Comparison of ENCODE assay signal across 8 cellular contexts in genomic region chr9:20621553-20622329, GRCh38. TPM values are rescaled to one million over a fixed set of nuclear protein-coding genes. Genes with fewer than 3 reads are reported as not detected.
DNase-seq lines count a peak whose midpoint lies in the region; ATAC-seq and TF ChIP-seq lines count a peak whose summit lies in the region.

No MANE protein-coding gene starts in this region.

- DNase-seq in Caco-2: peak; percentile 56 to 69
- DNase-seq in LoVo (ENCODE audit: low spot score): peak; percentile 47
- peak; percentile 77 for DNase-seq in UCSD-AML1 (lab: John Stamatoyannopoulos, UW; ENCODE audit: unreplicated experiment)
- DNase-seq in breast epithelium (ENCODE audit: low spot score in 2 of 2): peak; percentile 44 to 57
- peak; percentile 60 for DNase-seq in iPS-NIHi11 (ENCODE audit: low spot score)

- ATAC-seq in GM21447 (IDR thresholded peaks at IDR 0.05; ENCODE audit: unreplicated experiment) (peak; percentile 17), HG02623 (IDR thresholded peaks at IDR 0.05; ENCODE audit: unreplicated experiment) (no peak)

- TF ChIP-seq CTCF in Caco-2 (IDR thresholded peaks at IDR 0.05; ENCODE audit: insufficient read depth in 1 of 2, low read depth in 1 of 2, low read length in 1 of 2, severe bottlenecking in 1 of 2, unreplicated experiment in 1 of 2) (no peak), breast epithelium (IDR thresholded peaks at IDR 0.05) (peak in 1 of 3 donors; percentile 11)

- no TSS peak for BruUV-seq in Caco-2 (replicated peaks; lab: Mats Ljungman, UMichigan)

- H3K4me3 ChIP-seq in Caco-2 (ENCODE audit: low read depth, low read length): peak overlapping the region; percentile 62
- H3K4me3 ChIP-seq in breast epithelium: peak overlapping the region; percentile 69 to 93 (median 79)
- H3K4me3 ChIP-seq in skin epidermis: peak overlapping the region; percentile 72 to 94 (median 88)

- no peaks in the 10 kb centered on the region for H3K27me3 ChIP-seq in Caco-2 (replicated peaks; ENCODE audit: control insufficient read depth, insufficient read depth, low read length)
- no peaks in the 10 kb centered on the region for H3K27me3 ChIP-seq in breast epithelium

- no peaks in the 10 kb centered on the region for H3K36me3 Mint-ChIP-seq in Caco-2 (ENCODE audit: insufficient read depth, unreplicated experiment)

- H3K4me1 ChIP-seq in Caco-2: peaks cover 15% of the 10 kb centered on the region
- peaks cover 0 to 5% of the 10 kb centered on the region in 2 donors for H3K4me1 ChIP-seq in breast epithelium

- peak overlapping the region; percentile 69 for H3K4me3 Mint-ChIP-seq in Caco-2 (ENCODE audit: unreplicated experiment)

- H3K9me3 ChIP-seq in Caco-2: no peaks in the 10 kb centered on the region
- no peaks in the 10 kb centered on the region for H3K9me3 ChIP-seq in breast epithelium

- CTCF ChIA-PET in Caco-2 (lab: Charles Lee): interaction anchor here (0.6 to 3.7 kb wide), 13 partner anchors 10 to 834 kb away, joined by 3 to 32 read pairs (median 4); partner anchors contain the start of gene FOCAD

- peaks cover 6% of the 10 kb centered on the region for H3K4me1 Mint-ChIP-seq in Caco-2 (ENCODE audit: low read depth, unreplicated experiment)

- intact Hi-C loops in Caco-2 (cut with micrococcal nuclease; ENCODE audit: unreplicated experiment): loop anchor here (1.0 to 5.0 kb wide), 8 partner anchors 68 to 476 kb away; no protein-coding TSS in a partner anchor
- intact Hi-C loops in breast epithelium (cut with DNase I; ENCODE audit: low total_unique reads): loop anchor here (5.0 kb wide), 1 partner anchor 269 kb away; no protein-coding TSS in a partner anchor

- H3K27ac Mint-ChIP-seq in Caco-2 (ENCODE audit: unreplicated experiment): peak overlapping the region; percentile 76

- TF ChIP-seq POLR2A in breast epithelium (IDR thresholded peaks at IDR 0.05): no peak

- H3K9me3 Mint-ChIP-seq in Caco-2 (ENCODE audit: unreplicated experiment): no peaks in the 10 kb centered on the region

- no peaks in the 10 kb centered on the region for H3K27me3 Mint-ChIP-seq in Caco-2 (ENCODE audit: insufficient read depth, unreplicated experiment)

- POLR2A ChIA-PET in Caco-2 (lab: Charles Lee): interaction anchor here (0.7 to 1.5 kb wide), 6 partner anchors 11 to 675 kb away, joined by 3 to 9 read pairs (median 4); partner anchors contain the start of gene FOCAD

- H3K36me3 ChIP-seq in Caco-2 (ENCODE audit: control insufficient read depth, insufficient read depth, low read length) (no peaks in the 10 kb centered on the region), breast epithelium (no peaks in the 10 kb centered on the region)

- H3K27ac ChIP-seq in breast epithelium (peak overlapping the region; percentile 75 to 85), skin epidermis (peak overlapping the region; percentile 38 to 93 (median 82))

RNA-seq across cellular contexts. Expression of gene MLLT3, which starts 0.6 kb away (rescaled TPM):
- total RNA-seq in Caco-2 (2022) (22.0 and 24.4 TPM in 2 replicates), breast epithelium (10 to 100 TPM in 2 of 3 donors, 1 to 10 TPM in 1; 8.8 to 30.3 (median 22.6) TPM)
